In the genomic region with DNA sequence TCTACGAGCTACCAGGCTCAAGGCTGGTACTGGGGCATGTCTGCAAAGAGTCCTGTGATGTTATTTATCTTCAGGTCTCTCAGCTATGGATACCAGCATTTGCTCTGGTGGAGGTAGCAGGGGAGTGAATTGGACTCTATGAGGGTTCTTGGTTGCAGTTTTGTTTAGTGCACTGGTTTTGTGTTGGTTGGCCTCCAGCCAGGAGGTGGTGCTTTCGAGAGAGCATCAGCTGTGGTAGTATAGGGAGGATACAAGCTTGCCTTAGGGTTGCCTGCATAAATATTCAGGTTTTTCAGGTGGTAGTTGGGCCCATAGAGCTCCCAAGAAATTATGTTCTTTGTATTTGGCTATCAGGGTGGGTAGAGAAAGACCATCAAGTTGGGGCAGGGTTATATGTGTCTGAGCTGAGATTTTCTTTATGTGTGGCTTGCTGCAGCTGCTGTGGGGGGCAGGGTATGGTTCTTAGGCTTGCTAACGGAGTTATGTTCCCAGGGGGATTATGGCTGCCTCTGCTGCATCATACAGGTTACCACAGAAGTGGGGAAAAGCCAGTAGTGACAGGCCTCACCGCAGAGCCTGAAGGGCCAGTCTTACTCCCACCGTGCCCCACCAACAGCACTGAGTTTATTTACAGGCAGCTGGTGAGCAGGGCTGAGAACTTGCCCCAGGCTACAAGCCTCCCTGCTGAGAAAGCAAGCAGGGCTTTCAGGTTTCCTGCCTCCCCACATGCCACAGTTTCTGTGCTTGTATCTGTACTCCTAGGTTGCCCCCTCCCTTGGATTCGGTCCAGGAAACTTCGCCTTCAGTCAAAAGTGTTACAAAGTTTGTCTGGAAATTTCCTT, we compare ENCODE assay signal across 9 cellular contexts. TPM values are rescaled to one million over a fixed set of nuclear protein-coding genes. Genes with fewer than 3 reads are reported as not detected.
A peak's percentile ranks its signal among the peaks of the same experiment; 100 is the strongest.
DNase-seq lines count a peak whose midpoint lies in the region; ATAC-seq and TF ChIP-seq lines count a peak whose summit lies in the region.
"Had no signal": no experiment of that assay in that cellular context is flagged by ENCODE, and none has a peak within 500 bp of the region (broad histone marks: within the 10 kb centered on the region; RNA-seq: fewer than 3 reads in every experiment).

No MANE protein-coding gene starts in this region.

- no peak overlapping the region for H3K4me3 ChIP-seq in HUES64 (ENCODE audit: low read length)

- H3K9ac ChIP-seq in HUES64 (ENCODE audit: low read depth, low read length) = no peak overlapping the region

- H3K27ac Mint-ChIP-seq in endothelial cell (ENCODE audit: unreplicated experiment) = peak overlapping the region; percentile 94
- H3K27ac Mint-ChIP-seq in activated CD4-positive, alpha-beta T cell treated with anti-CD3 and anti-CD28 coated beads, Interleukin-2, amount 10 ng/mL, durations not matched to agents 7 days and 5 days = no peak overlapping the region

- POLR2A ChIA-PET in activated CD4-positive, alpha-beta T cell treated with anti-CD3 and anti-CD28 coated beads, Interleukin-2, amount 10 ng/mL, durations not matched to agents 7 days and 5 days (lab: Charles Lee) = no interaction called here

- H3K27me3 Mint-ChIP-seq in endothelial cell (ENCODE audit: unreplicated experiment) = peaks cover 3% of the 10 kb centered on the region
- peaks cover 14% of the 10 kb centered on the region for H3K27me3 Mint-ChIP-seq in activated CD4-positive, alpha-beta T cell treated with anti-CD3 and anti-CD28 coated beads, Interleukin-2, amount 10 ng/mL, durations not matched to agents 7 days and 5 days

- H3K9me3 Mint-ChIP-seq in endothelial cell (ENCODE audit: unreplicated experiment) = no peaks in the 10 kb centered on the region
- H3K9me3 Mint-ChIP-seq in activated CD4-positive, alpha-beta T cell treated with anti-CD3 and anti-CD28 coated beads, Interleukin-2, amount 10 ng/mL, durations not matched to agents 7 days and 5 days = peaks cover 24% of the 10 kb centered on the region

- H3K36me3 ChIP-seq in HUES64 (ENCODE audit: insufficient read depth, low read length) = no peaks in the 10 kb centered on the region

- peak; percentile 59 for DNase-seq in EH (ENCODE audit: low read depth)
- DNase-seq in endothelial cell (ENCODE audit: low spot score) = no peak
- no peak for DNase-seq in GM13976 (ENCODE audit: low spot score)
- DNase-seq in activated CD4-positive, alpha-beta T cell treated with anti-CD3 and anti-CD28 coated beads, Interleukin-2, amount 50 U/mL, for 1 hour = no peak
- no peak for DNase-seq in activated CD4-positive, alpha-beta T cell treated with anti-CD3 and anti-CD28 coated beads, Interleukin-2, amount 10 ng/mL, durations not matched to agents 7 days and 5 days

- no peaks in the 10 kb centered on the region for H3K27me3 ChIP-seq in HUES64 (ENCODE audit: insufficient read depth, low read length)

- ATAC-seq in GM21576 (IDR thresholded peaks at IDR 0.05; ENCODE audit: unreplicated experiment) = peak; percentile 63
- no peak for ATAC-seq in HG02840 (IDR thresholded peaks at IDR 0.05; ENCODE audit: low FRiP score, unreplicated experiment)

- H3K9me3 ChIP-seq in HUES64 (ENCODE audit: insufficient read depth, low read depth, low read length) = no peaks in the 10 kb centered on the region

- peaks cover 3% of the 10 kb centered on the region; the same call in 1 of the 2 replicates for H3K4me1 ChIP-seq in HUES64 (ENCODE audit: insufficient read depth, low read length)

- H3K36me3 Mint-ChIP-seq in endothelial cell (ENCODE audit: low read depth, unreplicated experiment) = peaks cover 4% of the 10 kb centered on the region
- peaks cover 12% of the 10 kb centered on the region for H3K36me3 Mint-ChIP-seq in activated CD4-positive, alpha-beta T cell treated with anti-CD3 and anti-CD28 coated beads, Interleukin-2, amount 10 ng/mL, durations not matched to agents 7 days and 5 days (ENCODE audit: low read depth)

- peak overlapping the region; percentile 52; the same call in 1 of the 2 replicates for H3K27ac ChIP-seq in HUES64 (ENCODE audit: low read depth, low read length)

- CTCF ChIA-PET in activated CD4-positive, alpha-beta T cell treated with anti-CD3 and anti-CD28 coated beads, Interleukin-2, amount 10 ng/mL, durations not matched to agents 7 days and 5 days (lab: Charles Lee) = no interaction called here

- TF ChIP-seq CTCF in endothelial cell (IDR thresholded peaks at IDR 0.05; ENCODE audit: unreplicated experiment) (no peak), GM13976 (IDR thresholded peaks at IDR 0.05; ENCODE audit: borderline replicate concordance, control extremely low read depth, extremely low read depth, insufficient read depth, missing control alignments) (no peak)

- in situ Hi-C loops in GM13976 (cut with MboI; ENCODE audit: low sequenced_read_pairs, unreplicated experiment) = no loop called here

- H3K4me3 Mint-ChIP-seq in endothelial cell (ENCODE audit: unreplicated experiment) = no peak overlapping the region
- H3K4me3 Mint-ChIP-seq in activated CD4-positive, alpha-beta T cell treated with anti-CD3 and anti-CD28 coated beads, Interleukin-2, amount 10 ng/mL, durations not matched to agents 7 days and 5 days = no peak overlapping the region
- H3K4me3 Mint-ChIP-seq: nephron had no signal

- peaks cover 16% of the 10 kb centered on the region for H3K4me1 Mint-ChIP-seq in endothelial cell (ENCODE audit: unreplicated experiment)
- H3K4me1 Mint-ChIP-seq in activated CD4-positive, alpha-beta T cell treated with anti-CD3 and anti-CD28 coated beads, Interleukin-2, amount 10 ng/mL, durations not matched to agents 7 days and 5 days = peaks cover 10% of the 10 kb centered on the region
- H3K4me1 Mint-ChIP-seq: nephron had no signal

- WGBS in HUES64 = 61% methylated on average over 7 of the region's 7 CpGs

RNA-seq across cellular contexts. Expression of gene RIOK2, which starts 9.8 kb away (rescaled TPM):
- 15.7 TPM for polyA plus RNA-seq in HUES64 (2013, experiment 1 of 2)
- polyA plus RNA-seq in HUES64 (2013, experiment 2 of 2) = 20.3 TPM
- 30.7 TPM for total RNA-seq in endothelial cell (ENCODE audit: unreplicated experiment)
- 10 to 100 TPM; 22.7 to 25.2 TPM for total RNA-seq in activated CD4-positive, alpha-beta T cell treated with anti-CD3 and anti-CD28 coated beads, Interleukin-2, amount 10 ng/mL, durations not matched to agents 7 days and 5 days

RNA-seq across cellular contexts. Expression of gene LIX1, which starts 50.4 kb away (rescaled TPM):
- 7.1 TPM for polyA plus RNA-seq in HUES64 (2013, experiment 1 of 2)
- 6.7 TPM for polyA plus RNA-seq in HUES64 (2013, experiment 2 of 2)
- 0.46 TPM for total RNA-seq in endothelial cell (ENCODE audit: unreplicated experiment)
- total RNA-seq in activated CD4-positive, alpha-beta T cell treated with anti-CD3 and anti-CD28 coated beads, Interleukin-2, amount 10 ng/mL, durations not matched to agents 7 days and 5 days = not detected
